ENCODE assay signal across 27 cellular contexts in the genomic region with DNA sequence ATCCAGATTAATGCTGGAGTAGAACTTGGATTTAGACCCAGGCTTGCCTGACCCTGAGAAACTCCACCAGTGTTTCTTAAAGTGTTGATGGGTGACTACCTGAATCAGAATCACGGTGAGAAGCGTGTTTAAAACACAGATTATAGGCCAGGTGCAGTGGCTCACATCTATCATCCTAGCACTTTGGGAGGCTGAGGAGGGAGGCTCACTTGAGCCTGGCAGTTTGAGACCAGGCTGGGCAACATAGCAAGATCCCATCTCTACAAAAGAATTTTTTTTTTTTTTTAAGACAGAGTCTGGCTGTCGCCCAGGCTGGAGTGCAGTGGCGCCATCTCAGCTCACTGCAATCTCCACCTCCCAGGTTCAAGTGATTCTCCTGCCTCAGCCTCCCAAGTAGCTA.
"Had no signal": no experiment of that assay in that cellular context is flagged by ENCODE, and none has a peak within 500 bp of the region (broad histone marks: within the 10 kb centered on the region; RNA-seq: fewer than 3 reads in every experiment).

No MANE protein-coding gene starts in this region.

- H3K27ac Mint-ChIP-seq: dendritic cell treated with granulocyte-macrophage colony-stimulating factor and Interleukin-4, amounts not matched to agents 40 ng/mL and 50 ng/mL, for 4 days; effector memory CD8-positive, alpha-beta T cell; endodermal cell; mesothelial cell of epicardium; naive B cell had no signal

- H3K36me3 Mint-ChIP-seq: mesothelial cell of epicardium, naive B cell had no signal

- FAIRE-seq: endometrium had no signal

- H3K36me3 ChIP-seq: colonic mucosa, esophagus squamous epithelium, gastrocnemius medialis, heart right ventricle, left lung, lower lobe of right lung had no signal

- DNase-seq: colonic mucosa; cortex of kidney; effector CD8-positive, alpha-beta T cell; effector memory CD8-positive, alpha-beta T cell; endodermal cell; erythroblast; esophagus squamous epithelium; foreskin fibroblast; foreskin melanocyte; gastrocnemius medialis; glutamatergic neuron; head of caudate nucleus; heart right ventricle; hippocampal formation; islet precursor cell; left cardiac atrium; left lung; left ventricle myocardium superior; lower lobe of right lung; mesenchymal stem cell; mucosa of descending colon; naive B cell had no signal

- H3K4me3 ChIP-seq: colonic mucosa, esophagus squamous epithelium, gastrocnemius medialis, heart right ventricle, left lung, lower lobe of right lung, mucosa of descending colon had no signal

- H3K27me3 ChIP-seq: colonic mucosa, gastrocnemius medialis, left lung had no signal

- H3K27ac ChIP-seq: colonic mucosa, epithelial cell of prostate, esophagus squamous epithelium, gastrocnemius medialis, heart right ventricle, left lung, lower lobe of right lung had no signal

- H3K4me3 Mint-ChIP-seq: dendritic cell treated with granulocyte-macrophage colony-stimulating factor and Interleukin-4, amounts not matched to agents 40 ng/mL and 50 ng/mL, for 4 days; effector memory CD8-positive, alpha-beta T cell; endodermal cell; mesothelial cell of epicardium; naive B cell had no signal

- H3K4me1 ChIP-seq: colonic mucosa, gastrocnemius medialis, left lung, lower lobe of right lung had no signal

- H3K4me1 Mint-ChIP-seq: naive B cell had no signal

- H3K9me3 Mint-ChIP-seq: dendritic cell treated with granulocyte-macrophage colony-stimulating factor and Interleukin-4, amounts not matched to agents 40 ng/mL and 50 ng/mL, for 4 days; effector memory CD8-positive, alpha-beta T cell; mesothelial cell of epicardium; naive B cell had no signal

- H3K9me3 ChIP-seq: colonic mucosa, esophagus squamous epithelium, gastrocnemius medialis, heart right ventricle, left lung, lower lobe of right lung, mucosa of descending colon had no signal

- ATAC-seq: effector memory CD8-positive, alpha-beta T cell; esophagus mucosa; gastrocnemius medialis; heart right ventricle; left cardiac atrium; left lung; left ventricle myocardium superior; lower lobe of right lung; mucosa of descending colon had no signal
